Comparison of ENCODE assay signal across 15 cellular contexts in genomic region chr1:110120960-110121561, GRCh38. TPM values are rescaled to one million over a fixed set of nuclear protein-coding genes. Genes with fewer than 3 reads are reported as not detected.
DNase-seq lines count a peak whose midpoint lies in the region; ATAC-seq and TF ChIP-seq lines count a peak whose summit lies in the region.
"Had no signal": no experiment of that assay in that cellular context is flagged by ENCODE, and none has a peak within 500 bp of the region (broad histone marks: within the 10 kb centered on the region; RNA-seq: fewer than 3 reads in every experiment).

No MANE protein-coding gene starts in this region.

- intact Hi-C loops in left colon (cut with DNase I, micrococcal nuclease) = no loop called here

- H3K4me3 ChIP-seq in rectal smooth muscle tissue (ENCODE audit: low read length) = no peak overlapping the region
- H3K4me3 ChIP-seq: MG63 had no signal

- H3K4me1 ChIP-seq in rectal smooth muscle tissue (ENCODE audit: control insufficient read depth, insufficient read depth, low read length) = peaks cover 11% of the 10 kb centered on the region

- peak overlapping the region; percentile 70 for H3K27ac ChIP-seq in rectal smooth muscle tissue (ENCODE audit: low read depth, low read length)
- H3K27ac ChIP-seq: C4-2B had no signal

- no peak overlapping the region for H3K4me3 Mint-ChIP-seq in activated CD4-positive, alpha-beta T cell treated with anti-CD3 and anti-CD28 coated beads, Interleukin-2, amount 10 ng/mL, durations not matched to agents 7 days and 5 days

- CTCF ChIA-PET in activated CD4-positive, alpha-beta T cell treated with anti-CD3 and anti-CD28 coated beads, Interleukin-2, amount 10 ng/mL, durations not matched to agents 7 days and 5 days (lab: Charles Lee) = no interaction called here
- CTCF ChIA-PET in HEK293T (lab: Yijun Ruan, JAX) = no interaction called here

- peaks cover 16% of the 10 kb centered on the region for H3K9me3 Mint-ChIP-seq in activated CD4-positive, alpha-beta T cell treated with anti-CD3 and anti-CD28 coated beads, Interleukin-2, amount 10 ng/mL, durations not matched to agents 7 days and 5 days

- no peak for DNase-seq in activated CD4-positive, alpha-beta T cell treated with anti-CD3 and anti-CD28 coated beads, Interleukin-2, amount 10 ng/mL, durations not matched to agents 7 days and 5 days
- no peak for DNase-seq in activated CD4-positive, alpha-beta T cell treated with anti-CD3 and anti-CD28 coated beads, Interleukin-2, amount 50 U/mL, for 48 hours
- DNase-seq in HEK293T (ENCODE audit: extremely low spot score) (peak; percentile 58), left colon (peak; percentile 11 to 41), SIG-M5 treated with dmso at 0.1 percent for 504 hours (lab: John Stamatoyannopoulos, UW; ENCODE audit: unreplicated experiment) (no peak), nucleus accumbens (lab: John Stamatoyannopoulos, UW) (no peak), T-helper 9 cell (no peak)
- DNase-seq: DND-41, MG63, NCI-H1092 treated with DMSO at 0.1 percent for 48 hours, NCI-H187, NCI-H69 had no signal

- POLR2A ChIA-PET in activated CD4-positive, alpha-beta T cell treated with anti-CD3 and anti-CD28 coated beads, Interleukin-2, amount 10 ng/mL, durations not matched to agents 7 days and 5 days (lab: Charles Lee) = no interaction called here
- POLR2A ChIA-PET in HEK293T (lab: Yijun Ruan, JAX) = no interaction called here

- ATAC-seq in left colon = peak; percentile 21
- ATAC-seq: HepG2 had no signal

- H3K27me3 Mint-ChIP-seq in activated CD4-positive, alpha-beta T cell treated with anti-CD3 and anti-CD28 coated beads, Interleukin-2, amount 10 ng/mL, durations not matched to agents 7 days and 5 days = peaks cover 5% of the 10 kb centered on the region

- peaks cover 3% of the 10 kb centered on the region for H3K4me1 Mint-ChIP-seq in activated CD4-positive, alpha-beta T cell treated with anti-CD3 and anti-CD28 coated beads, Interleukin-2, amount 10 ng/mL, durations not matched to agents 7 days and 5 days

- H3K27me3 ChIP-seq in rectal smooth muscle tissue (ENCODE audit: control insufficient read depth, insufficient read depth, low read length) = peaks cover 2% of the 10 kb centered on the region
- H3K27me3 ChIP-seq: MG63 had no signal

- peak overlapping the region; percentile 19 for H3K27ac Mint-ChIP-seq in activated CD4-positive, alpha-beta T cell treated with anti-CD3 and anti-CD28 coated beads, Interleukin-2, amount 10 ng/mL, durations not matched to agents 7 days and 5 days

- no peak overlapping the region for H3K9ac ChIP-seq in rectal smooth muscle tissue (ENCODE audit: low read length)

- H3K36me3 ChIP-seq in rectal smooth muscle tissue (ENCODE audit: control insufficient read depth, insufficient read depth, low read length) = no peaks in the 10 kb centered on the region
- H3K36me3 ChIP-seq: MG63 had no signal

- peaks cover 4% of the 10 kb centered on the region for H3K36me3 Mint-ChIP-seq in activated CD4-positive, alpha-beta T cell treated with anti-CD3 and anti-CD28 coated beads, Interleukin-2, amount 10 ng/mL, durations not matched to agents 7 days and 5 days (ENCODE audit: low read depth)

TF ChIP-seq in HEK293T, 16 proteins besides CTCF, POLR2A, EP300 and RAD21:
- no peak for TF ChIP-seq LEF1 (IDR thresholded peaks at IDR 0.05; ENCODE audit: borderline replicate concordance)
- TF ChIP-seq, protein P1, sequence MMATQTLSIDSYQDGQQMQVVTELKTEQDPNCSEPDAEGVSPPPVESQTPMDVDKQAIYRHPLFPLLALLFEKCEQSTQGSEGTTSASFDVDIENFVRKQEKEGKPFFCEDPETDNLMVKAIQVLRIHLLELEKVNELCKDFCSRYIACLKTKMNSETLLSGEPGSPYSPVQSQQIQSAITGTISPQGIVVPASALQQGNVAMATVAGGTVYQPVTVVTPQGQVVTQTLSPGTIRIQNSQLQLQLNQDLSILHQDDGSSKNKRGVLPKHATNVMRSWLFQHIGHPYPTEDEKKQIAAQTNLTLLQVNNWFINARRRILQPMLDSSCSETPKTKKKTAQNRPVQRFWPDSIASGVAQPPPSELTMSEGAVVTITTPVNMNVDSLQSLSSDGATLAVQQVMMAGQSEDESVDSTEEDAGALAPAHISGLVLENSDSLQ (IDR thresholded peaks at IDR 0.05) = peak; percentile 98
- peak; percentile 45; the same call in 1 of the 2 replicates for TF ChIP-seq CTBP1 (IDR thresholded peaks at IDR 0.05; ENCODE audit: borderline replicate concordance)

RNA-seq across cellular contexts. Expression of gene UBL4B, which starts 8.8 kb away (rescaled TPM):
- not detected for total RNA-seq in activated CD4-positive, alpha-beta T cell treated with anti-CD3 and anti-CD28 coated beads, Interleukin-2, amount 10 ng/mL, durations not matched to agents 7 days and 5 days
- not detected for total RNA-seq in left colon
- total RNA-seq: HepG2 had no signal

RNA-seq across cellular contexts. Expression of gene SLC6A17, which starts 29.2 kb away (rescaled TPM):
- total RNA-seq in activated CD4-positive, alpha-beta T cell treated with anti-CD3 and anti-CD28 coated beads, Interleukin-2, amount 10 ng/mL, durations not matched to agents 7 days and 5 days = not detected
- total RNA-seq in left colon = under 1 TPM; 0.06 to 0.09 TPM
- total RNA-seq: HepG2 had no signal

RNA-seq across cellular contexts. Expression of gene ALX3, which starts 50.6 kb away (rescaled TPM):
- not detected for total RNA-seq in activated CD4-positive, alpha-beta T cell treated with anti-CD3 and anti-CD28 coated beads, Interleukin-2, amount 10 ng/mL, durations not matched to agents 7 days and 5 days
- not detected for total RNA-seq in left colon
- total RNA-seq: HepG2 had no signal

Comparison
In these comparisons a context has a peak if more than half of its experiments do, and no peak if none do; other contexts are left out.
1. DNase-seq: peak in HEK293T (single experiment) and left colon (2 of 2); none in activated CD4-positive, alpha-beta T cell treated with anti-CD3 and anti-CD28 coated beads, Interleukin-2, amount 10 ng/mL, durations not matched to agents 7 days and 5 days (single experiment), activated CD4-positive, alpha-beta T cell treated with anti-CD3 and anti-CD28 coated beads, Interleukin-2, amount 50 U/mL, for 48 hours (0 of 2), SIG-M5 treated with dmso at 0.1 percent for 504 hours (single experiment), nucleus accumbens (0 of 56) and T-helper 9 cell (single experiment).